In the genomic region with DNA sequence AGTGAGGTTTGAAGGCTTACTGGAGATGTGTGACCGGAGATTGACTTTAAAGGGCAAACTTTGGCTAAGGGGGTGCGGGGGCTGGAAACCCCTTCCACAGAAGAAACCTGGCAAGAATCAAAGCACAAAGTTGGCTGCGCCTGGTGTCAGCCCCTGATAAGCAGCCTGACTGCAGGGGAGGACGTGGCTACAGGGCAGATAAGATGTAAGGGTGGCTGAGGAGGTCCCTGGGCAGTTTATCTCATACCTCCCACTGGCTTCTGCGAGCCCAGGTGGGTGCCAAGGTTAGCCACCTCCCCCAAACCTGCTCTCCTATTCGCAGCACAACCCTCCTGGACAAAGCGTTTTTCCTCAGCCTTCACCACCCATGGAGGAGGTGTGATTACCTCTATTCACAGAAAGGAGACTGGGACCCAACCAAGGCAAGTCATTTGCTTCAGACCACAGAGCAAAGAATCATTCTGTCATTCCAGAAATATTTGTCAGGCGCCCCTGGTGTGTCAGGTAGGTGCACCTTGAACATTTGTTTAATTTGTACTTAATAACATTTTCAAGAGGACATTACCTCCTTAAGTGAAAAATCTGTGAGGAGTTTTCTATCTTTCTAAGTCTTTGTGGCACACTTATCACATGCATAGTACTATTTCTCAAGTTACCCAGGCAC, we compare ENCODE assay signal across 2 cellular contexts.
TF ChIP-seq lines count a peak whose summit lies in the region.

No MANE protein-coding gene starts in this region.

TF ChIP-seq in SK-N-SH, 30 proteins besides CTCF, POLR2A, EP300 and RAD21:
- TF ChIP-seq REST (IDR thresholded peaks at IDR 0.05; ENCODE audit: low read depth, low read length) (no peak), RXRA (IDR thresholded peaks at IDR 0.05; ENCODE audit: borderline replicate concordance, low read depth) (no peak), EZH2phosphoT487 (IDR thresholded peaks at IDR 0.05; ENCODE audit: borderline replicate concordance, low read depth) (no peak), JUND (IDR thresholded peaks at IDR 0.05) (no peak), TEAD4 (IDR thresholded peaks at IDR 0.05; ENCODE audit: borderline replicate concordance, insufficient read depth) (no peak), MEF2A (IDR thresholded peaks at IDR 0.05; ENCODE audit: borderline replicate concordance, low read depth) (no peak), SIN3A (IDR thresholded peaks at IDR 0.05; ENCODE audit: borderline replicate concordance, low read depth, low read length) (no peak), SMC3 (IDR thresholded peaks at IDR 0.05; ENCODE audit: low read depth, low read length) (no peak), FOXJ3 (CRISPR knock-in tag; IDR thresholded peaks at IDR 0.05) (no peak), RCOR1 (IDR thresholded peaks at IDR 0.05; ENCODE audit: low read length) (no peak), RFX5 (IDR thresholded peaks at IDR 0.05; ENCODE audit: low read length) (no peak), ZBTB33 (IDR thresholded peaks at IDR 0.05; ENCODE audit: borderline replicate concordance, low read depth) (no peak), USF1 (IDR thresholded peaks at IDR 0.05; ENCODE audit: borderline replicate concordance, low read depth) (no peak), USF2 (IDR thresholded peaks at IDR 0.05; ENCODE audit: borderline replicate concordance, low read depth, low read length) (no peak), NFIC (IDR thresholded peaks at IDR 0.05; ENCODE audit: borderline replicate concordance) (no peak), ELF1 (IDR thresholded peaks at IDR 0.05) (no peak), MXI1 (IDR thresholded peaks at IDR 0.05; ENCODE audit: low read depth, low read length) (no peak)
- TF ChIP-seq, protein P1, sequence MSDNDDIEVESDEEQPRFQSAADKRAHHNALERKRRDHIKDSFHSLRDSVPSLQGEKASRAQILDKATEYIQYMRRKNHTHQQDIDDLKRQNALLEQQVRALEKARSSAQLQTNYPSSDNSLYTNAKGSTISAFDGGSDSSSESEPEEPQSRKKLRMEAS (IDR thresholded peaks at IDR 0.05; ENCODE audit: low read depth): no peak

TF ChIP-seq in SK-N-SH treated with all-trans-retinoic acid at 6 μM for 48 hours, 23 proteins besides CTCF, POLR2A, EP300 and RAD21 (continued from another document):
- TF ChIP-seq, protein P2, sequence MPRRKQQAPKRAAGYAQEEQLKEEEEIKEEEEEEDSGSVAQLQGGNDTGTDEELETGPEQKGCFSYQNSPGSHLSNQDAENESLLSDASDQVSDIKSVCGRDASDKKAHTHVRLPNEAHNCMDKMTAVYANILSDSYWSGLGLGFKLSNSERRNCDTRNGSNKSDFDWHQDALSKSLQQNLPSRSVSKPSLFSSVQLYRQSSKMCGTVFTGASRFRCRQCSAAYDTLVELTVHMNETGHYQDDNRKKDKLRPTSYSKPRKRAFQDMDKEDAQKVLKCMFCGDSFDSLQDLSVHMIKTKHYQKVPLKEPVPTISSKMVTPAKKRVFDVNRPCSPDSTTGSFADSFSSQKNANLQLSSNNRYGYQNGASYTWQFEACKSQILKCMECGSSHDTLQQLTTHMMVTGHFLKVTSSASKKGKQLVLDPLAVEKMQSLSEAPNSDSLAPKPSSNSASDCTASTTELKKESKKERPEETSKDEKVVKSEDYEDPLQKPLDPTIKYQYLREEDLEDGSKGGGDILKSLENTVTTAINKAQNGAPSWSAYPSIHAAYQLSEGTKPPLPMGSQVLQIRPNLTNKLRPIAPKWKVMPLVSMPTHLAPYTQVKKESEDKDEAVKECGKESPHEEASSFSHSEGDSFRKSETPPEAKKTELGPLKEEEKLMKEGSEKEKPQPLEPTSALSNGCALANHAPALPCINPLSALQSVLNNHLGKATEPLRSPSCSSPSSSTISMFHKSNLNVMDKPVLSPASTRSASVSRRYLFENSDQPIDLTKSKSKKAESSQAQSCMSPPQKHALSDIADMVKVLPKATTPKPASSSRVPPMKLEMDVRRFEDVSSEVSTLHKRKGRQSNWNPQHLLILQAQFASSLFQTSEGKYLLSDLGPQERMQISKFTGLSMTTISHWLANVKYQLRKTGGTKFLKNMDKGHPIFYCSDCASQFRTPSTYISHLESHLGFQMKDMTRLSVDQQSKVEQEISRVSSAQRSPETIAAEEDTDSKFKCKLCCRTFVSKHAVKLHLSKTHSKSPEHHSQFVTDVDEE (CRISPR knock-in tag; IDR thresholded peaks at IDR 0.05): no peak
- TF ChIP-seq CSRNP3 (CRISPR knock-in tag; IDR thresholded peaks at IDR 0.05) (no peak), ZFP3 (CRISPR knock-in tag; IDR thresholded peaks at IDR 0.05) (no peak), ZC3H10 (CRISPR knock-in tag; IDR thresholded peaks at IDR 0.05) (no peak), ISL1 (CRISPR knock-in tag; IDR thresholded peaks at IDR 0.05) (no peak), ZNF565 (CRISPR knock-in tag; conservative IDR thresholded peaks at IDR 0.05; ENCODE audit: low read depth) (no peak), ZNF70 (CRISPR knock-in tag; IDR thresholded peaks at IDR 0.05) (no peak), TOX (CRISPR knock-in tag; IDR thresholded peaks at IDR 0.05; ENCODE audit: borderline replicate concordance) (no peak), TCF4 (CRISPR knock-in tag; IDR thresholded peaks at IDR 0.05; ENCODE audit: borderline replicate concordance) (no peak), PPARA (CRISPR knock-in tag; IDR thresholded peaks at IDR 0.05; ENCODE audit: borderline replicate concordance) (no peak), ARNTL (CRISPR knock-in tag; IDR thresholded peaks at IDR 0.05; ENCODE audit: borderline replicate concordance, low read depth) (no peak), ZFP30 (CRISPR knock-in tag; IDR thresholded peaks at IDR 0.05) (no peak), POU6F1 (CRISPR knock-in tag; IDR thresholded peaks at IDR 0.05; ENCODE audit: borderline replicate concordance, low read depth) (no peak)
